ENCODE assay signal across 8 cellular contexts in the genomic region with DNA sequence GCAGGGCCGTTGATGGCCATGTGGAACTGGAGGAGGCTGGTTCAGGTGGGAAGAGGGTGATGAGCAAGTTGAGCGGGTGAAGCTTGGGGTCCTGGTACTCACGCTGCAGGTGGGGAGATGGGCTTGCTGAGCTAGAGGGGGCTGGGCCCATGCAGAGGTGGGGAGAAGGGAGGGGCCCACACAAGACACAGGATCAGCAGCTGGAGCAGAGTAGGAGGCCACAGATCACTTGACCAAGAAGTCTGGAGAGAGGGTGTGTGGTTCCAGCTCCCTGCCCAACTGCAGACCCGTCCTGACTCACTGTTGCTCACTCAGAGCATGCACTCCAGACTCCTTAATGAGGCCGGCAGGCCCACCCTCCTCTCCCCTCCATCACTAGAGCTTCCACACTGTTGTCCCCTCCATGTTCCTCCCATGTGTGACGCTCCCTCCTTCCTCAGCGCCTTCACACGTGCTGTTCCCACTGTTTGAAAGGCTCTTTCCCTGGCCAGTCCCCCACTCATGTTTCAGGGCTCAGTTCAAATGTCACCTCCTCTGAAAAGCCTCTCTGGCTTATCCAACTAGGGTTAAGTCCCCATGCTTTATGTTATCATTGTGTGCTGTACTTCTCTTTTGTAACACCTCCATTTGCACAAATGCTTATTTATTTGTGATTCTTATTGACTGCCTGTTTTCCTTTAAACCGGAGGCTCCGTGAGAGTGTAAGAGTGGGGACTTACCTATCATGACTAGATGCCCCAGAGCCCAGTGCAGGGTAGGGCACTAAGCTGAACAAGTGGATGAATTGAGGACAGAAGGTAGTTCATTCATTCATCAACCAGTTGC. TPM values are rescaled to one million over a fixed set of nuclear protein-coding genes. Genes with fewer than 3 reads are reported as not detected.
DNase-seq lines count a peak whose midpoint lies in the region; FAIRE-seq and TF ChIP-seq lines count a peak whose summit lies in the region.

No MANE protein-coding gene starts in this region.

- peaks cover 37% of the 10 kb centered on the region for H3K79me2 ChIP-seq in hepatocyte

- TF ChIP-seq CTCF in hepatocyte (IDR thresholded peaks at IDR 0.05; ENCODE audit: poor library complexity): no peak
- no peak for TF ChIP-seq CTCF in tibial artery (IDR thresholded peaks at IDR 0.05)

- H3K27ac ChIP-seq in hepatocyte: peak overlapping the region; percentile 42
- no peak overlapping the region for H3K27ac ChIP-seq in subcutaneous abdominal adipose tissue (ENCODE audit: low read depth, low read length)
- no peak overlapping the region for H3K27ac ChIP-seq in tibial artery

- H3K36me3 ChIP-seq in hepatocyte (replicated peaks; ENCODE audit: insufficient read depth, low read depth): no peaks in the 10 kb centered on the region
- peaks cover 0 to 26% (median 23%) of the 10 kb centered on the region in 5 donors for H3K36me3 ChIP-seq in subcutaneous abdominal adipose tissue (ENCODE audit: control insufficient read depth in 5 of 5, insufficient read depth in 5 of 5, low read length in 5 of 5)
- peaks cover 4 to 35% (median 22%) of the 10 kb centered on the region in 3 donors for H3K36me3 ChIP-seq in tibial artery

- H3K27me3 Mint-ChIP-seq in activated naive CD4-positive, alpha-beta T cell treated with anti-CD3 and anti-CD28 coated beads for 36 hours (ENCODE audit: low read depth): no peaks in the 10 kb centered on the region
- peaks cover 1% of the 10 kb centered on the region for H3K27me3 Mint-ChIP-seq in activated T-helper 1 cell treated with anti-CD3 and anti-CD28 coated beads, Interleukin-12 subunit alpha, Interleukin-12 subunit beta, Interleukin-2, Interleukin-4 antibody, amounts not matched to agents 30 ng/mL and 10 ng/mL and 1 ng/mL, durations not matched to agents 14 hours and 24 hours and 36 hours (ENCODE audit: insufficient read depth)

- H3K4me3 Mint-ChIP-seq in activated naive CD4-positive, alpha-beta T cell treated with anti-CD3 and anti-CD28 coated beads for 36 hours: peak overlapping the region; percentile 78
- peak overlapping the region; percentile 91 for H3K4me3 Mint-ChIP-seq in activated T-helper 1 cell treated with anti-CD3 and anti-CD28 coated beads, Interleukin-12 subunit alpha, Interleukin-12 subunit beta, Interleukin-2, Interleukin-4 antibody, amounts not matched to agents 30 ng/mL and 10 ng/mL and 1 ng/mL, durations not matched to agents 14 hours and 24 hours and 36 hours

- no peaks in the 10 kb centered on the region for H3K9me3 ChIP-seq in hepatocyte (ENCODE audit: low read depth)
- H3K9me3 ChIP-seq in subcutaneous abdominal adipose tissue (ENCODE audit: control insufficient read depth in 5 of 5, low read length in 5 of 5): no peaks in the 10 kb centered on the region
- H3K9me3 ChIP-seq in tibial artery: no peaks in the 10 kb centered on the region

- peak overlapping the region in 4 of 5 donors; percentile 33 to 95 (median 88) for H3K9ac ChIP-seq in subcutaneous abdominal adipose tissue (ENCODE audit: low read length in 5 of 5)

- H2AFZ ChIP-seq in hepatocyte: no peak overlapping the region

- H3K4me1 ChIP-seq in hepatocyte (ENCODE audit: insufficient read depth): peaks cover 23% of the 10 kb centered on the region
- H3K4me1 ChIP-seq in subcutaneous abdominal adipose tissue (ENCODE audit: control insufficient read depth in 5 of 5, insufficient read depth in 5 of 5, low read length in 5 of 5): peaks cover 24 to 59% (median 59%) of the 10 kb centered on the region in 5 donors
- H3K4me1 ChIP-seq in tibial artery: peaks cover 0 to 39% (median 34%) of the 10 kb centered on the region in 4 donors

- intact Hi-C loops in activated naive CD4-positive, alpha-beta T cell treated with anti-CD3 and anti-CD28 coated beads for 36 hours (cut with micrococcal nuclease): loop anchor here (1.0 to 10.0 kb wide), 4 partner anchors 43 to 518 kb away; a partner anchor contains a TSS
- intact Hi-C loops in activated T-helper 1 cell treated with anti-CD3 and anti-CD28 coated beads, Interleukin-12 subunit alpha, Interleukin-12 subunit beta, Interleukin-2, Interleukin-4 antibody, amounts not matched to agents 30 ng/mL and 10 ng/mL and 1 ng/mL, durations not matched to agents 14 hours and 24 hours and 36 hours (cut with micrococcal nuclease): no loop called here
- intact Hi-C loops in tibial artery (cut with DNase I; ENCODE audit: low total_unique reads): no loop called here

- WGBS in hepatocyte (ENCODE audit: low lambda C conversion rate, missing lambda C conversion rate): 75% methylated on average over 10 of the region's 10 CpGs

- H3K27ac Mint-ChIP-seq in activated naive CD4-positive, alpha-beta T cell treated with anti-CD3 and anti-CD28 coated beads for 36 hours: no peak overlapping the region
- peak overlapping the region; percentile 11 for H3K27ac Mint-ChIP-seq in activated T-helper 1 cell treated with anti-CD3 and anti-CD28 coated beads, Interleukin-12 subunit alpha, Interleukin-12 subunit beta, Interleukin-2, Interleukin-4 antibody, amounts not matched to agents 30 ng/mL and 10 ng/mL and 1 ng/mL, durations not matched to agents 14 hours and 24 hours and 36 hours

- CTCF ChIA-PET in activated naive CD4-positive, alpha-beta T cell treated with anti-CD3 and anti-CD28 coated beads for 36 hours (lab: Charles Lee): interaction anchor here (1.9 to 3.4 kb wide), 3 partner anchors 12 to 43 kb away, joined by 8 to 13 read pairs (median 10); no protein-coding TSS in a partner anchor

- H3K9me3 Mint-ChIP-seq in activated naive CD4-positive, alpha-beta T cell treated with anti-CD3 and anti-CD28 coated beads for 36 hours: no peaks in the 10 kb centered on the region
- H3K9me3 Mint-ChIP-seq in activated T-helper 1 cell treated with anti-CD3 and anti-CD28 coated beads, Interleukin-12 subunit alpha, Interleukin-12 subunit beta, Interleukin-2, Interleukin-4 antibody, amounts not matched to agents 30 ng/mL and 10 ng/mL and 1 ng/mL, durations not matched to agents 14 hours and 24 hours and 36 hours: no peaks in the 10 kb centered on the region

- no peaks in the 10 kb centered on the region for H4K20me1 ChIP-seq in hepatocyte (ENCODE audit: insufficient read depth, poor library complexity, severe bottlenecking)

- H3K36me3 Mint-ChIP-seq in activated naive CD4-positive, alpha-beta T cell treated with anti-CD3 and anti-CD28 coated beads for 36 hours (ENCODE audit: low read depth): peaks cover 31% of the 10 kb centered on the region
- peaks cover 16% of the 10 kb centered on the region for H3K36me3 Mint-ChIP-seq in activated T-helper 1 cell treated with anti-CD3 and anti-CD28 coated beads, Interleukin-12 subunit alpha, Interleukin-12 subunit beta, Interleukin-2, Interleukin-4 antibody, amounts not matched to agents 30 ng/mL and 10 ng/mL and 1 ng/mL, durations not matched to agents 14 hours and 24 hours and 36 hours (ENCODE audit: low read depth)

- peak overlapping the region; percentile 92 for H3K4me2 ChIP-seq in hepatocyte

- H3K4me1 Mint-ChIP-seq in activated naive CD4-positive, alpha-beta T cell treated with anti-CD3 and anti-CD28 coated beads for 36 hours (ENCODE audit: low read depth): peaks cover 33% of the 10 kb centered on the region
- H3K4me1 Mint-ChIP-seq in activated T-helper 1 cell treated with anti-CD3 and anti-CD28 coated beads, Interleukin-12 subunit alpha, Interleukin-12 subunit beta, Interleukin-2, Interleukin-4 antibody, amounts not matched to agents 30 ng/mL and 10 ng/mL and 1 ng/mL, durations not matched to agents 14 hours and 24 hours and 36 hours (ENCODE audit: low read depth): peaks cover 42% of the 10 kb centered on the region

- no peak for DNase-seq in activated naive CD4-positive, alpha-beta T cell treated with anti-CD3 and anti-CD28 coated beads for 36 hours
- DNase-seq in activated naive CD4-positive, alpha-beta T cell (lab: John Stamatoyannopoulos, UW): no peak
- DNase-seq in activated T-helper 1 cell treated with anti-CD3 and anti-CD28 coated beads, Interleukin-12 subunit alpha, Interleukin-12 subunit beta, Interleukin-2, Interleukin-4 antibody, amounts not matched to agents 30 ng/mL and 10 ng/mL and 1 ng/mL, durations not matched to agents 14 hours and 24 hours and 36 hours (ENCODE audit: low spot score): no peak
- DNase-seq in hepatocyte (ENCODE audit: low spot score): no peak
- DNase-seq in GM19239 (ENCODE audit: insufficient read length, low spot score): no peak
- no peak for DNase-seq in NCI-H524 (lab: John Stamatoyannopoulos, UW)
- no peak for DNase-seq in tibial artery

- H3K27me3 ChIP-seq in hepatocyte: no peaks in the 10 kb centered on the region
- no peaks in the 10 kb centered on the region for H3K27me3 ChIP-seq in subcutaneous abdominal adipose tissue (ENCODE audit: control insufficient read depth in 5 of 5, insufficient read depth in 4 of 5, low read length in 5 of 5)
- H3K27me3 ChIP-seq in tibial artery: no peaks in the 10 kb centered on the region

- no peak overlapping the region for H3K4me3 ChIP-seq in hepatocyte
- H3K4me3 ChIP-seq in subcutaneous abdominal adipose tissue (ENCODE audit: low read depth in 1 of 5, low read length in 5 of 5): peak overlapping the region; percentile 73 to 95 (median 91)
- peak overlapping the region in 1 of 2 donors; percentile 72 for H3K4me3 ChIP-seq in tibial artery

- no peak for FAIRE-seq in GM19239 (lab: Jason Lieb, UNC)

- no peaks in the 10 kb centered on the region for H3K9me2 ChIP-seq in hepatocyte (replicated peaks; ENCODE audit: insufficient read depth)

RNA-seq across cellular contexts. Expression of a gene that starts 2.3 kb away (rescaled TPM):
- total RNA-seq in activated naive CD4-positive, alpha-beta T cell treated with anti-CD3 and anti-CD28 coated beads for 36 hours: 10 to 100 TPM; 38.8 to 41.2 TPM
- 88.2 and 92.2 TPM in 2 replicates for total RNA-seq in activated T-helper 1 cell treated with anti-CD3 and anti-CD28 coated beads, Interleukin-12 subunit alpha, Interleukin-12 subunit beta, Interleukin-2, Interleukin-4 antibody, amounts not matched to agents 30 ng/mL and 10 ng/mL and 1 ng/mL, durations not matched to agents 14 hours and 24 hours and 36 hours
- 7.4 and 9.1 TPM in 2 replicates for total RNA-seq in hepatocyte
- 25.3 and 27.5 TPM in 2 replicates for polyA plus RNA-seq in hepatocyte

RNA-seq across cellular contexts. Expression of a gene that starts 11.5 kb away (rescaled TPM):
- total RNA-seq in activated naive CD4-positive, alpha-beta T cell treated with anti-CD3 and anti-CD28 coated beads for 36 hours: under 1 TPM; 0.14 to 0.17 TPM
- total RNA-seq in activated T-helper 1 cell treated with anti-CD3 and anti-CD28 coated beads, Interleukin-12 subunit alpha, Interleukin-12 subunit beta, Interleukin-2, Interleukin-4 antibody, amounts not matched to agents 30 ng/mL and 10 ng/mL and 1 ng/mL, durations not matched to agents 14 hours and 24 hours and 36 hours: 0.10 TPM in 2 replicates
- 1.2 and 1.3 TPM in 2 replicates for total RNA-seq in hepatocyte
- 0.69 and 2.0 TPM in 2 replicates for polyA plus RNA-seq in hepatocyte

RNA-seq across cellular contexts. Expression of a gene that starts 23.1 kb away (rescaled TPM):
- not detected for total RNA-seq in activated naive CD4-positive, alpha-beta T cell treated with anti-CD3 and anti-CD28 coated beads for 36 hours
- total RNA-seq in activated T-helper 1 cell treated with anti-CD3 and anti-CD28 coated beads, Interleukin-12 subunit alpha, Interleukin-12 subunit beta, Interleukin-2, Interleukin-4 antibody, amounts not matched to agents 30 ng/mL and 10 ng/mL and 1 ng/mL, durations not matched to agents 14 hours and 24 hours and 36 hours: not detected in 2 replicates
- 0.12 TPM in 1 of 2 replicates, not detected in the other for total RNA-seq in hepatocyte
- polyA plus RNA-seq in hepatocyte: 0.32 and 1.6 TPM in 2 replicates

RNA-seq across cellular contexts. Expression of a gene that starts 59.1 kb away (rescaled TPM):
- not detected for total RNA-seq in activated naive CD4-positive, alpha-beta T cell treated with anti-CD3 and anti-CD28 coated beads for 36 hours
- not detected in 2 replicates for total RNA-seq in activated T-helper 1 cell treated with anti-CD3 and anti-CD28 coated beads, Interleukin-12 subunit alpha, Interleukin-12 subunit beta, Interleukin-2, Interleukin-4 antibody, amounts not matched to agents 30 ng/mL and 10 ng/mL and 1 ng/mL, durations not matched to agents 14 hours and 24 hours and 36 hours
- 0.47 and 1.2 TPM in 2 replicates for total RNA-seq in hepatocyte
- 0.21 and 1.8 TPM in 2 replicates for polyA plus RNA-seq in hepatocyte
